Comparison of ENCODE assay signal across 29 cellular contexts in genomic region chr12:71281425-71281824, GRCh38.
"Had no signal": no experiment of that assay in that cellular context is flagged by ENCODE, and none has a peak within 500 bp of the region (broad histone marks: within the 10 kb centered on the region; RNA-seq: fewer than 3 reads in every experiment).

No MANE protein-coding gene starts in this region.

- H3K27ac Mint-ChIP-seq: dendritic cell treated with granulocyte-macrophage colony-stimulating factor and Interleukin-4, amounts not matched to agents 40 ng/mL and 50 ng/mL, for 4 days; endodermal cell; naive thymus-derived CD4-positive, alpha-beta T cell; nephron; stimulated activated naive B cell treated with anti-CD40 and anti-IgM and Interleukin-4, amounts not matched to agents 10 μg/mL and 1 μg/mL and 100 μg/mL, for 72 hours; stimulated activated naive CD8-positive, alpha-beta T cell treated with anti-CD3 and anti-CD28 coated beads, Interleukin-15, Interleukin-2, amounts not matched to agents 100 ng/mL and 50 ng/mL, for 24 hours had no signal

- H3K4me3 Mint-ChIP-seq: dendritic cell treated with granulocyte-macrophage colony-stimulating factor and Interleukin-4, amounts not matched to agents 40 ng/mL and 50 ng/mL, for 4 days; endodermal cell; naive thymus-derived CD4-positive, alpha-beta T cell; nephron; stimulated activated naive B cell treated with anti-CD40 and anti-IgM and Interleukin-4, amounts not matched to agents 10 μg/mL and 1 μg/mL and 100 μg/mL, for 72 hours; stimulated activated naive CD8-positive, alpha-beta T cell treated with anti-CD3 and anti-CD28 coated beads, Interleukin-15, Interleukin-2, amounts not matched to agents 100 ng/mL and 50 ng/mL, for 24 hours had no signal

- H3K27me3 ChIP-seq: gastrocnemius medialis, heart left ventricle, hepatocyte, ovary, right lobe of liver, tibial nerve, upper lobe of left lung, uterus had no signal

- H3K9me3 Mint-ChIP-seq: nephron had no signal

- ATAC-seq: esophagus mucosa; gastrocnemius medialis; heart left ventricle; left lobe of liver; naive thymus-derived CD4-positive, alpha-beta T cell; right lobe of liver; stimulated activated naive B cell treated with anti-CD40 and anti-IgM and Interleukin-4, amounts not matched to agents 10 μg/mL and 1 μg/mL and 100 μg/mL, for 72 hours had no signal

- DNase-seq: effector CD8-positive, alpha-beta T cell; foreskin fibroblast; gastrocnemius medialis; heart left ventricle; kidney; mesenchymal stem cell; midbrain; naive thymus-derived CD4-positive, alpha-beta T cell; occipital lobe; ovary; posterior cingulate gyrus; retina; right lobe of liver; small intestine; stimulated activated CD4-positive, alpha-beta T cell treated with anti-CD3 and anti-CD28 coated beads, Interleukin-15, amount 100 ng/mL, for 24 hours; stimulated activated CD4-positive, alpha-beta T cell treated with anti-CD3 and anti-CD28 coated beads, Interleukin-2, amount 100 ng/mL, for 48 hours; stimulated activated naive B cell treated with anti-CD40 and anti-IgM and Interleukin-4, amounts not matched to agents 10 μg/mL and 1 μg/mL and 100 μg/mL, for 72 hours; upper lobe of left lung; uterus had no signal

- H3K27me3 Mint-ChIP-seq: dendritic cell treated with granulocyte-macrophage colony-stimulating factor and Interleukin-4, amounts not matched to agents 40 ng/mL and 50 ng/mL, for 4 days; stimulated activated naive B cell treated with anti-CD40 and anti-IgM and Interleukin-4, amounts not matched to agents 10 μg/mL and 1 μg/mL and 100 μg/mL, for 72 hours; stimulated activated naive CD8-positive, alpha-beta T cell treated with anti-CD3 and anti-CD28 coated beads, Interleukin-15, Interleukin-2, amounts not matched to agents 100 ng/mL and 50 ng/mL, for 24 hours had no signal

- H3K4me2 ChIP-seq: hepatocyte had no signal

- H3K79me2 ChIP-seq: hepatocyte had no signal

- H3K9me3 ChIP-seq: gastrocnemius medialis, heart left ventricle, ovary, right lobe of liver, thoracic aorta, tibial nerve, upper lobe of left lung, uterus had no signal

- H2AFZ ChIP-seq: hepatocyte had no signal

- H3K27ac ChIP-seq: epithelial cell of prostate, gastrocnemius medialis, heart left ventricle, hepatocyte, ovary, right lobe of liver, thoracic aorta, tibial nerve, upper lobe of left lung, uterus had no signal

- H3K4me3 ChIP-seq: gastrocnemius medialis, heart left ventricle, hepatocyte, ovary, right lobe of liver, thoracic aorta, tibial nerve, upper lobe of left lung, uterus had no signal

- H3K36me3 Mint-ChIP-seq: naive thymus-derived CD4-positive, alpha-beta T cell; stimulated activated naive B cell treated with anti-CD40 and anti-IgM and Interleukin-4, amounts not matched to agents 10 μg/mL and 1 μg/mL and 100 μg/mL, for 72 hours had no signal

- H3K4me1 ChIP-seq: gastrocnemius medialis, heart left ventricle, right lobe of liver, tibial nerve, upper lobe of left lung, uterus had no signal

- H3K36me3 ChIP-seq: gastrocnemius medialis, heart left ventricle, ovary, right lobe of liver, thoracic aorta, tibial nerve, upper lobe of left lung, uterus had no signal

- H3K4me1 Mint-ChIP-seq: naive thymus-derived CD4-positive, alpha-beta T cell; stimulated activated naive B cell treated with anti-CD40 and anti-IgM and Interleukin-4, amounts not matched to agents 10 μg/mL and 1 μg/mL and 100 μg/mL, for 72 hours had no signal
